In the genomic region with DNA sequence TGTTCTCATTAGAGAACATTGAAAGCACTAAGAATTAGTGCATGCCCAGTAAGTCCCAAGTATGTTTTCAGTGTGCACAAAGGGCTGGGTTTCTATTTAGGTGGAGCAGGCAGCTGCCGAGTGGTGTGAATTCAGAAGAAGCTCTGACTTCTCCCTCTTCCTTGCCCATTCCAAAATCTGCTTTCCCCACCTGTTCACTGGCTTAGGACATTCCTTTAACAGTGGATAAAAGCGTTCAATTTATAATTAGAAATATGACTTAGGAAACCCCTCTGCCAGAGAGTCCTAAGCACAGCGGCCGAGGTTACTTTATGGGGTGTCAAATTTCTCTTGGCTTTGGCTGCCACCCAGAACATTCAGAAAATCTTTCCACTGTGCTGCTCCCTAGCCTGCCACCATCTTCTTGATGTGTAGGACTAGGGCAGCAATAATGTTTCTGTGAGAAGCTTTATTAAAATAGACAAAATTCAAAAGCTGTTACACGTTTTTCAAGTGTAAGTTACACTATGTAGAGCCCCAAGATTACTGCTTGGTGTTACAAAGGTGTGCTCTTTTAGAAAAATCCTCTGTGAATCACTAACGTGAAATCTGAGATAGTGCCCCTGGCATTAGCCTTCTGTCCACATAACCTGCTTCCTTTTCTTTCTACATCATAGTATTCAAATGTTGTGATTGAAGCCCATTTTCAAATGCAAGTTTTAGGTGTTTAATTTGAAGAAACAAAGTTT, we compare ENCODE assay signal across 1 cellular context.
TF ChIP-seq lines count a peak whose summit lies in the region.

No MANE protein-coding gene starts in this region.

TF ChIP-seq in HEK293, 187 proteins besides CTCF, POLR2A, EP300 and RAD21 (continued from another document):
- TF ChIP-seq, protein P1, sequence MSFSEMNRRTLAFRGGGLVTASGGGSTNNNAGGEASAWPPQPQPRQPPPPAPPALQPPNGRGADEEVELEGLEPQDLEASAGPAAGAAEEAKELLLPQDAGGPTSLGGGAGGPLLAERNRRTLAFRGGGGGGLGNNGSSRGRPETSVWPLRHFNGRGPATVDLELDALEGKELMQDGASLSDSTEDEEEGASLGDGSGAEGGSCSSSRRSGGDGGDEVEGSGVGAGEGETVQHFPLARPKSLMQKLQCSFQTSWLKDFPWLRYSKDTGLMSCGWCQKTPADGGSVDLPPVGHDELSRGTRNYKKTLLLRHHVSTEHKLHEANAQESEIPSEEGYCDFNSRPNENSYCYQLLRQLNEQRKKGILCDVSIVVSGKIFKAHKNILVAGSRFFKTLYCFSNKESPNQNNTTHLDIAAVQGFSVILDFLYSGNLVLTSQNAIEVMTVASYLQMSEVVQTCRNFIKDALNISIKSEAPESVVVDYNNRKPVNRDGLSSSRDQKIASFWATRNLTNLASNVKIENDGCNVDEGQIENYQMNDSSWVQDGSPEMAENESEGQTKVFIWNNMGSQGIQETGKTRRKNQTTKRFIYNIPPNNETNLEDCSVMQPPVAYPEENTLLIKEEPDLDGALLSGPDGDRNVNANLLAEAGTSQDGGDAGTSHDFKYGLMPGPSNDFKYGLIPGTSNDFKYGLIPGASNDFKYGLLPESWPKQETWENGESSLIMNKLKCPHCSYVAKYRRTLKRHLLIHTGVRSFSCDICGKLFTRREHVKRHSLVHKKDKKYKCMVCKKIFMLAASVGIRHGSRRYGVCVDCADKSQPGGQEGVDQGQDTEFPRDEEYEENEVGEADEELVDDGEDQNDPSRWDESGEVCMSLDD (tag by site-specific recombination; IDR thresholded peaks at IDR 0.05): no peak
- peak; percentile 24; the same call in 1 of the 2 replicates for TF ChIP-seq IKZF3 (tag by site-specific recombination; IDR thresholded peaks at IDR 0.05)
- TF ChIP-seq KLF17 (tag by site-specific recombination; IDR thresholded peaks at IDR 0.05): no peak
- TF ChIP-seq ZNF324 (tag by site-specific recombination; IDR thresholded peaks at IDR 0.05): no peak
- TF ChIP-seq PRDM6 (tag by site-specific recombination; IDR thresholded peaks at IDR 0.05): no peak
- no peak; the same call in 1 of the 2 replicates for TF ChIP-seq MZF1 (tag by site-specific recombination; IDR thresholded peaks at IDR 0.05; ENCODE audit: borderline replicate concordance)
- TF ChIP-seq OSR2 (tag by site-specific recombination; IDR thresholded peaks at IDR 0.05): peak; percentile 27; the same call in 1 of the 2 replicates
- TF ChIP-seq TRIM28 (IDR thresholded peaks at IDR 0.05; ENCODE audit: borderline replicate concordance, low read length): no peak
- TF ChIP-seq ZNF707 (tag by site-specific recombination; IDR thresholded peaks at IDR 0.05): no peak
- TF ChIP-seq ELK4 (IDR thresholded peaks at IDR 0.05; ENCODE audit: borderline replicate concordance, low read depth, low read length): no peak
- no peak for TF ChIP-seq PRDM2 (tag by site-specific recombination; IDR thresholded peaks at IDR 0.05; ENCODE audit: borderline replicate concordance)
- TF ChIP-seq, protein P2, sequence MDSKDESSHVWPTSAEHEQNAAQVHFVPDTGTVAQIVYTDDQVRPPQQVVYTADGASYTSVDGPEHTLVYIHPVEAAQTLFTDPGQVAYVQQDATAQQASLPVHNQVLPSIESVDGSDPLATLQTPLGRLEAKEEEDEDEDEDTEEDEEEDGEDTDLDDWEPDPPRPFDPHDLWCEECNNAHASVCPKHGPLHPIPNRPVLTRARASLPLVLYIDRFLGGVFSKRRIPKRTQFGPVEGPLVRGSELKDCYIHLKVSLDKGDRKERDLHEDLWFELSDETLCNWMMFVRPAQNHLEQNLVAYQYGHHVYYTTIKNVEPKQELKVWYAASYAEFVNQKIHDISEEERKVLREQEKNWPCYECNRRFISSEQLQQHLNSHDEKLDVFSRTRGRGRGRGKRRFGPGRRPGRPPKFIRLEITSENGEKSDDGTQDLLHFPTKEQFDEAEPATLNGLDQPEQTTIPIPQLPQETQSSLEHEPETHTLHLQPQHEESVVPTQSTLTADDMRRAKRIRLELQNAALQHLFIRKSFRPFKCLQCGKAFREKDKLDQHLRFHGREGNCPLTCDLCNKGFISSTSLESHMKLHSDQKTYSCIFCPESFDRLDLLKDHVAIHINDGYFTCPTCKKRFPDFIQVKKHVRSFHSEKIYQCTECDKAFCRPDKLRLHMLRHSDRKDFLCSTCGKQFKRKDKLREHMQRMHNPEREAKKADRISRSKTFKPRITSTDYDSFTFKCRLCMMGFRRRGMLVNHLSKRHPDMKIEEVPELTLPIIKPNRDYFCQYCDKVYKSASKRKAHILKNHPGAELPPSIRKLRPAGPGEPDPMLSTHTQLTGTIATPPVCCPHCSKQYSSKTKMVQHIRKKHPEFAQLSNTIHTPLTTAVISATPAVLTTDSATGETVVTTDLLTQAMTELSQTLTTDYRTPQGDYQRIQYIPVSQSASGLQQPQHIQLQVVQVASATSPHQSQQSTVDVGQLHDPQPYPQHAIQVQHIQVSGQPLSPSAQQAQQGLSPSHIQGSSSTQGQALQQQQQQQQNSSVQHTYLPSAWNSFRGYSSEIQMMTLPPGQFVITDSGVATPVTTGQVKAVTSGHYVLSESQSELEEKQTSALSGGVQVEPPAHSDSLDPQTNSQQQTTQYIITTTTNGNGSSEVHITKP (tag by site-specific recombination; IDR thresholded peaks at IDR 0.05): peak; percentile 84
- TF ChIP-seq ZNF555 (tag by site-specific recombination; conservative IDR thresholded peaks at IDR 0.05): no peak
- TF ChIP-seq ZBTB49 (tag by site-specific recombination; IDR thresholded peaks at IDR 0.05; ENCODE audit: low read depth): no peak
- TF ChIP-seq ZNF423 (tag by site-specific recombination; IDR thresholded peaks at IDR 0.05): no peak
- no peak for TF ChIP-seq ZNF302 (tag by site-specific recombination; IDR thresholded peaks at IDR 0.05; ENCODE audit: low read depth)
- no peak for TF ChIP-seq ZNF23 (tag by site-specific recombination; IDR thresholded peaks at IDR 0.05; ENCODE audit: borderline replicate concordance)
- peak; percentile 46; the same call in 1 of the 2 replicates for TF ChIP-seq ZNF341 (tag by site-specific recombination; IDR thresholded peaks at IDR 0.05; ENCODE audit: low read depth)
- no peak for TF ChIP-seq ZNF521 (tag by site-specific recombination; IDR thresholded peaks at IDR 0.05)
- no peak for TF ChIP-seq ZNF398 (tag by site-specific recombination; IDR thresholded peaks at IDR 0.05)
